In the genomic region with DNA sequence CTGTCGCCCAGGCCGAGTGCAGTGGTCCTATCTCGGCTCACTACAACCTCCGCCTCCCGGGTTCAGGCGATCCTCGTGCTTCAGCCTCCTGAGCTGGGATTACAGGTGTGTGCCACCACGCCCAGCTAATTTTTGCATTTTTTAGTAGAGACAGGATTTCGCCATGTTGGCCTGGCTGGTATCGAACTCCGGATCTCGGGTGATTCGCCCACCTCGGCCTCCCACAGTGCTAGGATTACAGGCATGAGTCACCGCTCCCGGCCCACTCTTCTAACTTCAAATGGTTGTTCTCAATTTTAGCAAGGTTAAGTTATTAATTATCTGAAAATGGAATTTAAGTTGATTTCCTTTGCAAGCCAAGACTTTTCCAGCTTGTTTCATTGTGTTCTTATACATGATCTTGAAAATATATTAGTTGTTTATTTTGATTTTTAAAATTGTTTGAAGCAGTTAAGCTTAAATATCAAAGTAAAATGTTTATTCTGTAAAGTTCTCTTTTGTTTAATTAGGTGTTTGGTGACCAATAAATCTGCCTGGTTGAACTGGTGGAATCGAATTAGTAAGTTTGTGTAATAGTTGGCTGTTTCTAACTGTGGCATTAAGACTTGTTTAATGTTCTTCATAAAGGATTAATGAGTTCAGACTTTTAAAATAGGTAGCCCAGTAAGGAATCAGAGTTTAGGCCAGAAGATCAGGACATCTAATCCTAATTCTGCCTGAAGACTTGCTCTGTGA, we compare ENCODE assay signal across 1 cellular context.
TF ChIP-seq lines count a peak whose summit lies in the region.

No MANE protein-coding gene starts in this region.

TF ChIP-seq in SK-N-SH treated with all-trans-retinoic acid at 6 μM for 48 hours, 23 proteins besides CTCF, POLR2A, EP300 and RAD21 (continued from another document):
- TF ChIP-seq, protein P1, sequence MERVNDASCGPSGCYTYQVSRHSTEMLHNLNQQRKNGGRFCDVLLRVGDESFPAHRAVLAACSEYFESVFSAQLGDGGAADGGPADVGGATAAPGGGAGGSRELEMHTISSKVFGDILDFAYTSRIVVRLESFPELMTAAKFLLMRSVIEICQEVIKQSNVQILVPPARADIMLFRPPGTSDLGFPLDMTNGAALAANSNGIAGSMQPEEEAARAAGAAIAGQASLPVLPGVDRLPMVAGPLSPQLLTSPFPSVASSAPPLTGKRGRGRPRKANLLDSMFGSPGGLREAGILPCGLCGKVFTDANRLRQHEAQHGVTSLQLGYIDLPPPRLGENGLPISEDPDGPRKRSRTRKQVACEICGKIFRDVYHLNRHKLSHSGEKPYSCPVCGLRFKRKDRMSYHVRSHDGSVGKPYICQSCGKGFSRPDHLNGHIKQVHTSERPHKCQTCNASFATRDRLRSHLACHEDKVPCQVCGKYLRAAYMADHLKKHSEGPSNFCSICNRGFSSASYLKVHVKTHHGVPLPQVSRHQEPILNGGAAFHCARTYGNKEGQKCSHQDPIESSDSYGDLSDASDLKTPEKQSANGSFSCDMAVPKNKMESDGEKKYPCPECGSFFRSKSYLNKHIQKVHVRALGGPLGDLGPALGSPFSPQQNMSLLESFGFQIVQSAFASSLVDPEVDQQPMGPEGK (CRISPR knock-in tag; IDR thresholded peaks at IDR 0.05; ENCODE audit: borderline replicate concordance): no peak
- TF ChIP-seq, protein P2, sequence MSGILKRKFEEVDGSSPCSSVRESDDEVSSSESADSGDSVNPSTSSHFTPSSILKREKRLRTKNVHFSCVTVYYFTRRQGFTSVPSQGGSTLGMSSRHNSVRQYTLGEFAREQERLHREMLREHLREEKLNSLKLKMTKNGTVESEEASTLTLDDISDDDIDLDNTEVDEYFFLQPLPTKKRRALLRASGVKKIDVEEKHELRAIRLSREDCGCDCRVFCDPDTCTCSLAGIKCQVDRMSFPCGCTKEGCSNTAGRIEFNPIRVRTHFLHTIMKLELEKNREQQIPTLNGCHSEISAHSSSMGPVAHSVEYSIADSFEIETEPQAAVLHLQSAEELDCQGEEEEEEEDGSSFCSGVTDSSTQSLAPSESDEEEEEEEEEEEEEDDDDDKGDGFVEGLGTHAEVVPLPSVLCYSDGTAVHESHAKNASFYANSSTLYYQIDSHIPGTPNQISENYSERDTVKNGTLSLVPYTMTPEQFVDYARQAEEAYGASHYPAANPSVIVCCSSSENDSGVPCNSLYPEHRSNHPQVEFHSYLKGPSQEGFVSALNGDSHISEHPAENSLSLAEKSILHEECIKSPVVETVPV (CRISPR knock-in tag; IDR thresholded peaks at IDR 0.05): no peak
- TF ChIP-seq ZFP3 (CRISPR knock-in tag; IDR thresholded peaks at IDR 0.05) (no peak), OSR1 (CRISPR knock-in tag; IDR thresholded peaks at IDR 0.05) (no peak), ISL1 (CRISPR knock-in tag; IDR thresholded peaks at IDR 0.05) (no peak), ZNF70 (CRISPR knock-in tag; IDR thresholded peaks at IDR 0.05) (no peak), ARNTL (CRISPR knock-in tag; IDR thresholded peaks at IDR 0.05; ENCODE audit: borderline replicate concordance, low read depth) (no peak), TCF4 (CRISPR knock-in tag; IDR thresholded peaks at IDR 0.05; ENCODE audit: borderline replicate concordance) (no peak), GLIS3 (CRISPR knock-in tag; IDR thresholded peaks at IDR 0.05) (no peak), ZFP30 (CRISPR knock-in tag; IDR thresholded peaks at IDR 0.05) (no peak), ZNF8 (CRISPR knock-in tag; IDR thresholded peaks at IDR 0.05) (no peak)
- TF ChIP-seq, protein P3, sequence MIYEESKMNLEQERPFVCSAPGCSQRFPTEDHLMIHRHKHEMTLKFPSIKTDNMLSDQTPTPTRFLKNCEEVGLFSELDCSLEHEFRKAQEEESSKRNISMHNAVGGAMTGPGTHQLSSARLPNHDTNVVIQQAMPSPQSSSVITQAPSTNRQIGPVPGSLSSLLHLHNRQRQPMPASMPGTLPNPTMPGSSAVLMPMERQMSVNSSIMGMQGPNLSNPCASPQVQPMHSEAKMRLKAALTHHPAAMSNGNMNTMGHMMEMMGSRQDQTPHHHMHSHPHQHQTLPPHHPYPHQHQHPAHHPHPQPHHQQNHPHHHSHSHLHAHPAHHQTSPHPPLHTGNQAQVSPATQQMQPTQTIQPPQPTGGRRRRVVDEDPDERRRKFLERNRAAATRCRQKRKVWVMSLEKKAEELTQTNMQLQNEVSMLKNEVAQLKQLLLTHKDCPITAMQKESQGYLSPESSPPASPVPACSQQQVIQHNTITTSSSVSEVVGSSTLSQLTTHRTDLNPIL (CRISPR knock-in tag; IDR thresholded peaks at IDR 0.05; ENCODE audit: low read depth): no peak
